Comparison of ENCODE assay signal across 1 cellular context in the genomic region with DNA sequence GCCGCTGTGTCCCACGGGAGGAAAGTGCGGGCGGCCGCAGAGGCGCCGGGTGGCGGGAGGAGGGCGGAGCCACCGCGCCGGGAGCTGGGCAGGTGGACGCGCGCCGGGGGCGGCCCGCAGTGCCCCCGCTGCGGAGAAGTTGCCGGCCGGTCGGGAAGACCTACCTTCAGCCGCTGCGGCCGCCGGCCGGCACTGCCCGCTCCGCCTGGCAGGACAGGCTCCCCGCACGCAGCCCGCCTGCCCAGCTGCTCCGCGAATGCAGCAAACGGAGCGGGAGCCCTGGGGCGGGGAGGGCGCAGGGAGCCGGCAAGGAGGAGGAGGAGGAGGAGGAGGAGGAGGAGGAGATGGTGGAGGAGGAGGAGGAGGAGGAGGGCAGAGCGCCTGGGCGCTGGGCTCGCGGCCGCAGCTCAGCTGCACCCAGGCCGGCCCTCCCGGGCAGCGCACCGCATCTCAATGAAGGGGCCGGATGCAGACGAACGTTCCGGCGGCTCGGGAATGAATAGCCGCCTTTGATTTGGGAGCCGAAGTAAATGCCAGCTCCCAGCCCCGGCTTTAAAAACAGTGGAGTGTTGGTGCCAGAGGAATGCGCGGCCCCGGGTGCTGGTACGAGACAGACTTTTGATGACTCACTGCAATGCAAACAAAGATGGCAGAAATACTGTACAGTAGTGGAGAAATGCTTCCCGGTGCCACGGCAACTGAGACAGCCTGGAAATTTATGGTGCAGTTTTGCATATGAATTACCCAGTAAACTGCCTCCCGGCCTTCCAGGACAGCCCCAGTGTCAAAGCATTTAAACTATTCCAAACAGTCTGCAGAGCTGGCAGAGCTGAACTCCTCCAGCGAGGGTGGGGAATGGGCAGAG.
TF ChIP-seq lines count a peak whose summit lies in the region.

No MANE protein-coding gene starts in this region.

TF ChIP-seq in GM12878, 131 proteins besides CTCF, POLR2A, EP300 and RAD21 (continued from another document):
- TF ChIP-seq, protein P1, sequence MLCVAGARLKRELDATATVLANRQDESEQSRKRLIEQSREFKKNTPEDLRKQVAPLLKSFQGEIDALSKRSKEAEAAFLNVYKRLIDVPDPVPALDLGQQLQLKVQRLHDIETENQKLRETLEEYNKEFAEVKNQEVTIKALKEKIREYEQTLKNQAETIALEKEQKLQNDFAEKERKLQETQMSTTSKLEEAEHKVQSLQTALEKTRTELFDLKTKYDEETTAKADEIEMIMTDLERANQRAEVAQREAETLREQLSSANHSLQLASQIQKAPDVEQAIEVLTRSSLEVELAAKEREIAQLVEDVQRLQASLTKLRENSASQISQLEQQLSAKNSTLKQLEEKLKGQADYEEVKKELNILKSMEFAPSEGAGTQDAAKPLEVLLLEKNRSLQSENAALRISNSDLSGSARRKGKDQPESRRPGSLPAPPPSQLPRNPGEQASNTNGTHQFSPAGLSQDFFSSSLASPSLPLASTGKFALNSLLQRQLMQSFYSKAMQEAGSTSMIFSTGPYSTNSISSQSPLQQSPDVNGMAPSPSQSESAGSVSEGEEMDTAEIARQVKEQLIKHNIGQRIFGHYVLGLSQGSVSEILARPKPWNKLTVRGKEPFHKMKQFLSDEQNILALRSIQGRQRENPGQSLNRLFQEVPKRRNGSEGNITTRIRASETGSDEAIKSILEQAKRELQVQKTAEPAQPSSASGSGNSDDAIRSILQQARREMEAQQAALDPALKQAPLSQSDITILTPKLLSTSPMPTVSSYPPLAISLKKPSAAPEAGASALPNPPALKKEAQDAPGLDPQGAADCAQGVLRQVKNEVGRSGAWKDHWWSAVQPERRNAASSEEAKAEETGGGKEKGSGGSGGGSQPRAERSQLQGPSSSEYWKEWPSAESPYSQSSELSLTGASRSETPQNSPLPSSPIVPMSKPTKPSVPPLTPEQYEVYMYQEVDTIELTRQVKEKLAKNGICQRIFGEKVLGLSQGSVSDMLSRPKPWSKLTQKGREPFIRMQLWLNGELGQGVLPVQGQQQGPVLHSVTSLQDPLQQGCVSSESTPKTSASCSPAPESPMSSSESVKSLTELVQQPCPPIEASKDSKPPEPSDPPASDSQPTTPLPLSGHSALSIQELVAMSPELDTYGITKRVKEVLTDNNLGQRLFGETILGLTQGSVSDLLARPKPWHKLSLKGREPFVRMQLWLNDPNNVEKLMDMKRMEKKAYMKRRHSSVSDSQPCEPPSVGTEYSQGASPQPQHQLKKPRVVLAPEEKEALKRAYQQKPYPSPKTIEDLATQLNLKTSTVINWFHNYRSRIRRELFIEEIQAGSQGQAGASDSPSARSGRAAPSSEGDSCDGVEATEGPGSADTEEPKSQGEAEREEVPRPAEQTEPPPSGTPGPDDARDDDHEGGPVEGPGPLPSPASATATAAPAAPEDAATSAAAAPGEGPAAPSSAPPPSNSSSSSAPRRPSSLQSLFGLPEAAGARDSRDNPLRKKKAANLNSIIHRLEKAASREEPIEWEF (IDR thresholded peaks at IDR 0.05; ENCODE audit: insufficient replicate concordance, low read depth, low read length) = no peak
- TF ChIP-seq, protein P2, sequence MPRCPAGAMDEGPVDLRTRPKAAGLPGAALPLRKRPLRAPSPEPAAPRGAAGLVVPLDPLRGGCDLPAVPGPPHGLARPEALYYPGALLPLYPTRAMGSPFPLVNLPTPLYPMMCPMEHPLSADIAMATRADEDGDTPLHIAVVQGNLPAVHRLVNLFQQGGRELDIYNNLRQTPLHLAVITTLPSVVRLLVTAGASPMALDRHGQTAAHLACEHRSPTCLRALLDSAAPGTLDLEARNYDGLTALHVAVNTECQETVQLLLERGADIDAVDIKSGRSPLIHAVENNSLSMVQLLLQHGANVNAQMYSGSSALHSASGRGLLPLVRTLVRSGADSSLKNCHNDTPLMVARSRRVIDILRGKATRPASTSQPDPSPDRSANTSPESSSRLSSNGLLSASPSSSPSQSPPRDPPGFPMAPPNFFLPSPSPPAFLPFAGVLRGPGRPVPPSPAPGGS (IDR thresholded peaks at IDR 0.05; ENCODE audit: borderline replicate concordance, insufficient read depth, low read depth, low read length, poor library complexity, severe bottlenecking) = no peak
- TF ChIP-seq SRF (IDR thresholded peaks at IDR 0.05; ENCODE audit: low read depth in 2 of 2, low read length in 2 of 2) (no peak), GABPA (IDR thresholded peaks at IDR 0.05; ENCODE audit: low read depth) (no peak)
TF ChIP-seq in GM12878: peak in this region for 0.
